9 cellular contexts compared by ENCODE assay signal in the genomic region with DNA sequence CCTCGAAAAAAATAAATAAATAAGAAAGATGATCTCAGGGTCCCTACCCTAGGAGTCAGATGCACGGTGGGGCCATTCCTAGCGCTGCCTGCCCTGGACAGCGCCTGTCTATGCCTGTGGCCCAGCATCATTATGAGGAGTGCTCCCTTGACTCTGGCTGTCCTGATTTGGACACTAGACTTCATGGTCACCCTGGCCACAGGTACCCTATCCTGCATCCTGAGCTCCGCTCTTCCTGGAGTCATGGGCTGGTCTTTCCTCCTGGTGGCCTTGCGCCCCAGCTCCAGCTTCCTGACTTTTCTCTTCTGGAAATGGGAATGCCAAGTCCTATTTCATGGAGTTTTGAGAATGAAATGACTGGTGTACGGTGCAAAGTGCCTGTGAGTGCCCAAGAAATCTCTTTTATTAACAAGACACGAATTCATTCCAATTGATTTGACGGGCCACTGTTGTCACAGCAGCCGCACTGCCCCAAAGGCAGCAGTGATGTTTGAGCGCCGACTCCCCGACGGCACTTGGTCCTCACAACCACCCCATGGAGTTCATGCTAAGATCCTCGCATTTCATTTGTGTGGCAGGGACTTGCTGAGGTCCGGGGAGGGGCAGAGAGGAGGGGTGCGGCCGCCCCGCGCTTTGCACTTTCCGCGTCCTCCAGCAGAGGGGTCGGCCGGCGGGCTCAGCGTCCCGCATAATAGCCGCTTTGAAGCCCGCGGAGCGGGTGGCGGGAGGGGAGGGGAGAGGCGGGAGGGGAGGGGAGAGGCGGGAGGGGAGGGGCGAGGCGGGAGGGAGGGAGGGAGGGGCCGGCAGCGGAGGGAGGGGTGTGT. TPM values are rescaled to one million over a fixed set of nuclear protein-coding genes. Genes with fewer than 3 reads are reported as not detected.
DNase-seq lines count a peak whose midpoint lies in the region; ATAC-seq, FAIRE-seq and TF ChIP-seq lines count a peak whose summit lies in the region.
"Had no signal": no experiment of that assay in that cellular context is flagged by ENCODE, and none has a peak within 500 bp of the region (broad histone marks: within the 10 kb centered on the region; RNA-seq: fewer than 3 reads in every experiment).

No MANE protein-coding gene starts in this region.

- CTCF ChIA-PET in PC-9 (lab: Charles Lee): interaction anchor here (0.6 kb wide), 1 partner anchor 15 kb away, joined by 6 read pairs; no protein-coding TSS in a partner anchor
- CTCF ChIA-PET in HepG2 (lab: Yijun Ruan, JAX; ENCODE audit: low intra/inter-chr PET ratio, low total read pairs): no interaction called here

- peaks cover 17% of the 10 kb centered on the region; the same call in 1 of the 2 replicates for H3F3A ChIP-seq in PC-9 (ENCODE audit: insufficient read depth, low read depth)

- intact Hi-C loops in PC-9 (cut with micrococcal nuclease; ENCODE audit: unreplicated experiment) (no loop called here), HepG2 (cut with micrococcal nuclease; ENCODE audit: unreplicated experiment) (no loop called here)

- TF ChIP-seq EP300 in HepG2 (IDR thresholded peaks at IDR 0.05; ENCODE audit: low read depth in 2 of 2, low read length in 2 of 2) (no peak), HepG2 (CRISPR knock-in tag; IDR thresholded peaks at IDR 0.05; ENCODE audit: borderline replicate concordance) (no peak)

- H3K4me1 ChIP-seq in PC-9 (replicated peaks; ENCODE audit: insufficient read depth): peaks cover 28% of the 10 kb centered on the region
- H3K4me1 ChIP-seq in HepG2 (ENCODE audit: insufficient read depth, low read length): peaks cover 30% of the 10 kb centered on the region

- BruUV-seq in PC-9 (replicated peaks; lab: Mats Ljungman, UMichigan) (no TSS peak), HepG2 (replicated peaks; lab: Mats Ljungman, UMichigan) (no TSS peak)

- DNase-seq in NCI-H82 (lab: John Stamatoyannopoulos, UW) (peak; percentile 72), NCI-H82 treated with DMSO at 0.1 percent for 48 hours (lab: John Stamatoyannopoulos, UW; ENCODE audit: unreplicated experiment) (no peak), PC-9 (no peak), HepG2 (ENCODE audit: low spot score) (peak; percentile 56), T-helper 9 cell (no peak)
- DNase-seq in central memory CD8-positive, alpha-beta T cell (ENCODE audit: low spot score in 2 of 2): no peak
- DNase-seq: DND-41 had no signal

- peak overlapping the region; percentile 68 for H3K4me3 Mint-ChIP-seq in central memory CD8-positive, alpha-beta T cell
- H3K4me3 Mint-ChIP-seq in stimulated activated naive CD8-positive, alpha-beta T cell treated with anti-CD3 and anti-CD28 coated beads, Interleukin-15, Interleukin-2, amounts not matched to agents 100 ng/mL and 50 ng/mL, for 24 hours: peak overlapping the region; percentile 64

- H3K27me3 ChIP-seq in PC-9 (ENCODE audit: insufficient read depth, low read depth) (no peaks in the 10 kb centered on the region), HepG2 (ENCODE audit: control insufficient read depth in 1 of 2, insufficient read depth in 2 of 2, low read length in 2 of 2) (peaks cover 4 to 56% of the 10 kb centered on the region in 2 experiments; a peak in 4 of 5 replicates)

- H3K36me3 ChIP-seq in PC-9 (ENCODE audit: low read depth) (no peaks in the 10 kb centered on the region), HepG2 (replicated peaks in 1 of 2; ENCODE audit: control insufficient read depth in 1 of 2, insufficient read depth in 2 of 2, low read length in 2 of 2) (no peaks in the 10 kb centered on the region)

- TF ChIP-seq POLR2A in HepG2 (IDR thresholded peaks at IDR 0.05; ENCODE audit: insufficient read depth in 1 of 2, low read depth in 2 of 2, low read length in 2 of 2): no peak

- H3K4me3 ChIP-seq in PC-9: peak overlapping the region; percentile 92; the same call in 1 of the 2 replicates
- peak overlapping the region; percentile 23 to 91 (median 57); a peak in 4 of 6 replicates for H3K4me3 ChIP-seq in HepG2 (replicated peaks in 1 of 3; ENCODE audit: insufficient read depth in 1 of 3, low read depth in 2 of 3, low read length in 3 of 3)

- no peak for TF ChIP-seq RAD21 in HepG2 (CRISPR knock-in tag; IDR thresholded peaks at IDR 0.05)

- H3K27ac ChIP-seq in PC-9 (no peak overlapping the region), HepG2 (ENCODE audit: extremely low read length, insufficient read depth, low read length) (no peak overlapping the region)

- peaks cover 49% of the 10 kb centered on the region for H3K27me3 Mint-ChIP-seq in central memory CD8-positive, alpha-beta T cell
- peaks cover 36% of the 10 kb centered on the region for H3K27me3 Mint-ChIP-seq in stimulated activated naive CD8-positive, alpha-beta T cell treated with anti-CD3 and anti-CD28 coated beads, Interleukin-15, Interleukin-2, amounts not matched to agents 100 ng/mL and 50 ng/mL, for 24 hours

- FAIRE-seq in HepG2 (lab: Jason Lieb, UNC): no peak

- H3K36me3 Mint-ChIP-seq in central memory CD8-positive, alpha-beta T cell (ENCODE audit: insufficient read depth): peaks cover 1% of the 10 kb centered on the region
- no peaks in the 10 kb centered on the region for H3K36me3 Mint-ChIP-seq in stimulated activated naive CD8-positive, alpha-beta T cell treated with anti-CD3 and anti-CD28 coated beads, Interleukin-15, Interleukin-2, amounts not matched to agents 100 ng/mL and 50 ng/mL, for 24 hours (ENCODE audit: low read depth)

- H3K79me2 ChIP-seq in PC-9 (ENCODE audit: low read depth) (0 out of 2 replicates have a peak, but pooled peaks cover 4% of the 10 kb centered on the region), HepG2 (ENCODE audit: insufficient read depth, low read length) (no peaks in the 10 kb centered on the region)

- POLR2A ChIA-PET in PC-9 (lab: Charles Lee; ENCODE audit: unreplicated experiment): interaction anchor here (0.5 to 1.8 kb wide), 2 partner anchors 29 to 1233 kb away, joined by 7 to 21 read pairs; a partner anchor contains a TSS
- POLR2A ChIA-PET in HepG2 (lab: Yijun Ruan, JAX): interaction anchor here (1.5 to 4.5 kb wide), 3 partner anchors 11 to 29 kb away, joined by 3 to 19 read pairs (median 5); a partner anchor contains a TSS

- H3K9me3 Mint-ChIP-seq in central memory CD8-positive, alpha-beta T cell: no peaks in the 10 kb centered on the region
- no peaks in the 10 kb centered on the region for H3K9me3 Mint-ChIP-seq in stimulated activated naive CD8-positive, alpha-beta T cell treated with anti-CD3 and anti-CD28 coated beads, Interleukin-15, Interleukin-2, amounts not matched to agents 100 ng/mL and 50 ng/mL, for 24 hours

- no peak overlapping the region for H3K27ac Mint-ChIP-seq in central memory CD8-positive, alpha-beta T cell (ENCODE audit: low read depth)
- H3K27ac Mint-ChIP-seq in stimulated activated naive CD8-positive, alpha-beta T cell treated with anti-CD3 and anti-CD28 coated beads, Interleukin-15, Interleukin-2, amounts not matched to agents 100 ng/mL and 50 ng/mL, for 24 hours: no peak overlapping the region

- in situ Hi-C loops in HepG2 (cut with HindIII; ENCODE audit: extremely low pct_ligation_motif_present, low pct_unique_long_range_greater_than_20kb): no loop called here

- TF ChIP-seq CTCF in PC-9 (conservative IDR thresholded peaks at IDR 0.05) (no peak), HepG2 (CRISPR knock-in tag; IDR thresholded peaks at IDR 0.05) (peak; percentile 50)

- peak overlapping the region; percentile 81 for H3K4me2 ChIP-seq in PC-9
- H3K4me2 ChIP-seq in HepG2 (ENCODE audit: low read depth, low read length): peak overlapping the region; percentile 93

- peaks cover 14% of the 10 kb centered on the region; the same call in 1 of the 2 replicates for H4K20me1 ChIP-seq in PC-9 (ENCODE audit: insufficient read depth)
- no peaks in the 10 kb centered on the region for H4K20me1 ChIP-seq in HepG2 (ENCODE audit: insufficient read depth, low read length)

- H3K9me2 ChIP-seq in PC-9 (ENCODE audit: insufficient read depth): no peaks in the 10 kb centered on the region

- H2AFZ ChIP-seq in PC-9 (no peak overlapping the region; the same call in 1 of the 2 replicates), HepG2 (ENCODE audit: low read length) (no peak overlapping the region)

- H3K9ac ChIP-seq in HepG2 (ENCODE audit: insufficient read depth, low read depth, low read length): no peak overlapping the region; the same call in 1 of the 2 replicates

- H3K4me1 Mint-ChIP-seq in central memory CD8-positive, alpha-beta T cell: peaks cover 5% of the 10 kb centered on the region
- peaks cover 4% of the 10 kb centered on the region for H3K4me1 Mint-ChIP-seq in stimulated activated naive CD8-positive, alpha-beta T cell treated with anti-CD3 and anti-CD28 coated beads, Interleukin-15, Interleukin-2, amounts not matched to agents 100 ng/mL and 50 ng/mL, for 24 hours (ENCODE audit: low read depth)

- ATAC-seq in central memory CD8-positive, alpha-beta T cell (replicated peaks; ENCODE audit: extremely low read depth, poor library complexity, severe bottlenecking): no peak
- ATAC-seq in HepG2 (peak; percentile 76), HG03139 (IDR thresholded peaks at IDR 0.05; ENCODE audit: unreplicated experiment) (no peak)

- H3K9me3 ChIP-seq in PC-9 (ENCODE audit: insufficient read depth, low read depth) (no peaks in the 10 kb centered on the region), HepG2 (ENCODE audit: low read length) (no peaks in the 10 kb centered on the region)

- 21% methylated on average over 25 of the region's 38 CpGs for WGBS in HepG2 (ENCODE audit: low lambda C conversion rate)

RNA-seq across cellular contexts. Expression of a gene that starts 0.5 kb away (rescaled TPM):
- total RNA-seq in PC-9 (2021) (85.2 and 87.3 TPM in 2 replicates), HepG2 (2016; rRNA removed; fragmentation: Illumina TruSeq; extraction: Trizol) (36.5 and 42.7 TPM in 2 replicates)
- total RNA-seq in HepG2 (2016; cell fraction: cytosol; rRNA removed; fragmentation: Illumina TruSeq; extraction: Trizol; ENCODE audit: low read depth): 6.6 and 7.0 TPM in 2 replicates
- total RNA-seq in HepG2 (2016; cell fraction: insoluble cytoplasmic fraction; rRNA removed; fragmentation: Illumina TruSeq; extraction: Trizol): 34.7 and 36.0 TPM in 2 replicates
- 23.1 and 24.2 TPM in 2 replicates for total RNA-seq in HepG2 (2016; cell fraction: membrane; rRNA removed; fragmentation: Illumina TruSeq; extraction: Trizol)
- 18.6 and 21.4 TPM in 2 replicates for total RNA-seq in HepG2 (2016; cell fraction: nucleus; rRNA removed; fragmentation: Illumina TruSeq; extraction: Trizol)
- polyA plus RNA-seq in HepG2 (2011; rRNA removed): 12.1 and 12.4 TPM in 2 replicates
- 9.1 and 9.5 TPM in 2 replicates for polyA plus RNA-seq in HepG2 (2011; cell fraction: cytosol; rRNA removed)
- polyA plus RNA-seq in HepG2 (2011; cell fraction: nucleus; rRNA removed): 9.2 and 9.6 TPM in 2 replicates
- polyA plus RNA-seq in HepG2 (2012): 9.9 and 10.9 TPM in 2 replicates
- 12.3 and 14.5 TPM in 2 replicates for polyA plus RNA-seq in HepG2 (2016; cell fraction: cytosol; fragmentation: Illumina TruSeq; extraction: Trizol; ENCODE audit: low read depth)
- polyA plus RNA-seq in HepG2 (2016; cell fraction: insoluble cytoplasmic fraction; fragmentation: Illumina TruSeq; extraction: Trizol; ENCODE audit: low read depth): 40.5 and 48.2 TPM in 2 replicates
- polyA plus RNA-seq in HepG2 (2016; cell fraction: membrane; fragmentation: Illumina TruSeq; extraction: Trizol; ENCODE audit: low read depth): 21.8 and 26.9 TPM in 2 replicates
- 29.8 and 37.4 TPM in 2 replicates for polyA plus RNA-seq in HepG2 (2016; cell fraction: nucleus; fragmentation: Illumina TruSeq; extraction: Trizol; ENCODE audit: insufficient read depth, low read depth)
- 17.7 and 21.6 TPM in 2 replicates for polyA minus RNA-seq in HepG2 (2011; rRNA and poly(A)+ RNA removed; ENCODE audit: low replicate concordance)
- 8.5 and 8.7 TPM in 2 replicates for polyA minus RNA-seq in HepG2 (2011; cell fraction: cytosol; rRNA and poly(A)+ RNA removed)
- polyA minus RNA-seq in HepG2 (2011; cell fraction: nucleus; rRNA and poly(A)+ RNA removed): 5.8 and 6.1 TPM in 2 replicates

RNA-seq across cellular contexts. Expression of a gene that starts 29.5 kb away (rescaled TPM):
- total RNA-seq in PC-9 (2021) (49.6 and 59.0 TPM in 2 replicates), HepG2 (2016; rRNA removed; fragmentation: Illumina TruSeq; extraction: Trizol) (16.0 and 30.5 TPM in 2 replicates)
- 12.8 and 14.4 TPM in 2 replicates for total RNA-seq in HepG2 (2016; cell fraction: cytosol; rRNA removed; fragmentation: Illumina TruSeq; extraction: Trizol; ENCODE audit: low read depth)
- total RNA-seq in HepG2 (2016; cell fraction: insoluble cytoplasmic fraction; rRNA removed; fragmentation: Illumina TruSeq; extraction: Trizol): 14.2 and 21.5 TPM in 2 replicates
- total RNA-seq in HepG2 (2016; cell fraction: membrane; rRNA removed; fragmentation: Illumina TruSeq; extraction: Trizol): 16.6 and 17.1 TPM in 2 replicates
- total RNA-seq in HepG2 (2016; cell fraction: nucleus; rRNA removed; fragmentation: Illumina TruSeq; extraction: Trizol): 42.9 and 48.9 TPM in 2 replicates
- polyA plus RNA-seq in HepG2 (2011; rRNA removed): 8.4 and 9.4 TPM in 2 replicates
- polyA plus RNA-seq in HepG2 (2011; cell fraction: cytosol; rRNA removed): 5.4 and 5.8 TPM in 2 replicates
- polyA plus RNA-seq in HepG2 (2011; cell fraction: nucleus; rRNA removed): 22.0 and 28.1 TPM in 2 replicates
- polyA plus RNA-seq in HepG2 (2012): 12.2 and 18.8 TPM in 2 replicates
- polyA plus RNA-seq in HepG2 (2016; cell fraction: cytosol; fragmentation: Illumina TruSeq; extraction: Trizol; ENCODE audit: low read depth): 6.8 and 7.2 TPM in 2 replicates
- polyA plus RNA-seq in HepG2 (2016; cell fraction: insoluble cytoplasmic fraction; fragmentation: Illumina TruSeq; extraction: Trizol; ENCODE audit: low read depth): 27.0 TPM in 2 replicates
- polyA plus RNA-seq in HepG2 (2016; cell fraction: membrane; fragmentation: Illumina TruSeq; extraction: Trizol; ENCODE audit: low read depth): 6.4 and 9.3 TPM in 2 replicates
- 38.4 and 46.4 TPM in 2 replicates for polyA plus RNA-seq in HepG2 (2016; cell fraction: nucleus; fragmentation: Illumina TruSeq; extraction: Trizol; ENCODE audit: insufficient read depth, low read depth)
- polyA minus RNA-seq in HepG2 (2011; rRNA and poly(A)+ RNA removed; ENCODE audit: low replicate concordance): 35.2 and 116 TPM in 2 replicates
- 12.6 and 17.9 TPM in 2 replicates for polyA minus RNA-seq in HepG2 (2011; cell fraction: cytosol; rRNA and poly(A)+ RNA removed)
- 52.3 and 53.4 TPM in 2 replicates for polyA minus RNA-seq in HepG2 (2011; cell fraction: nucleus; rRNA and poly(A)+ RNA removed)

Comparison
In these comparisons a context has a peak if more than half of its experiments do, and no peak if none do; other contexts are left out.
1. DNase-seq: peak in NCI-H82 (single experiment) and HepG2 (single experiment); none in NCI-H82 treated with DMSO at 0.1 percent for 48 hours (single experiment), PC-9 (0 of 2), central memory CD8-positive, alpha-beta T cell (0 of 2) and T-helper 9 cell (single experiment).